ENCODE assay signal across 27 cellular contexts in the genomic region with DNA sequence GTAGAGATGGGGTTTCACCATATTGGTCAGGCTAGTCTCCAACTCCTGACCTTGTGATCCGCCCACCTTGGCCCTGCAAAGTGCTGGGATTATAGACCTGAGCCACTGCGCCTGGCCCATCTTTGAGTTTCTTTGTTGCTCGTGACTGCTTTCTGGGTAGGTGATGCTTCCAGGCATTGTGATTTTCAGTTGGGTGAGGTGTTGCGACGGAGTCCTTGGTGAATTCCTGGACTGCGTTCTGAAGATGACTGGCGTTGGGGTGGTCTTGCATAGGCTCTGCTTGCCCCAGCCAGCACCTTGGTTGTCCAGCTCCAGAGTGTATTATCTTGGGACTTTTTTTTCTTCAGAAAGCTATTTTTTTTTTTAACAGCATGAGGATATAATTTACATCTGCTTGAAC.
"Had no signal": no experiment of that assay in that cellular context is flagged by ENCODE, and none has a peak within 500 bp of the region (broad histone marks: within the 10 kb centered on the region; RNA-seq: fewer than 3 reads in every experiment).

No MANE protein-coding gene starts in this region.

- DNase-seq: activated B cell treated with CpG ODN at 0.5 μM for 24 hours; activated CD4-positive, alpha-beta memory T cell treated with anti-CD3 and anti-CD28 coated beads for 36 hours; activated CD4-positive, alpha-beta T cell treated with anti-CD3 and anti-CD28 coated beads for 4 hours; activated CD4-positive, alpha-beta T cell treated with anti-CD3 and anti-CD28 coated beads, Interleukin-2, amount 10 ng/mL, durations not matched to agents 24 days and 14 days; activated CD4-positive, alpha-beta T cell treated with anti-CD3 and anti-CD28 coated beads, Interleukin-2, amount 50 U/mL, for 1 hour; activated CD4-positive, alpha-beta T cell treated with anti-CD3 and anti-CD28 coated beads, Interleukin-2, amount 50 U/mL, for 4 hours; activated CD4-positive, CD25-positive, alpha-beta regulatory T cell treated with anti-CD3 and anti-CD28 coated beads, Interleukin-2, amount 50 U/mL, for 72 hours; activated CD8-positive, alpha-beta memory T cell treated with anti-CD3 and anti-CD28 coated beads, Interleukin-2, amount 50 U/mL, for 4 hours; activated CD8-positive, alpha-beta T cell treated with anti-CD3 and anti-CD28 coated beads for 36 hours; activated effector memory CD4-positive, alpha-beta T cell treated with Interleukin-2 at 50 U/mL for 16 hours; activated gamma-delta T cell; activated naive CD4-positive, alpha-beta T cell treated with anti-CD3 and anti-CD28 coated beads, Interleukin-2, amount 10 ng/mL, durations not matched to agents 7 days and 5 days; activated naive CD4-positive, alpha-beta T cell treated with Interleukin-2 at 50 U/mL for 16 hours; activated naive CD8-positive, alpha-beta T cell treated with anti-CD3 and anti-CD28 coated beads, Interleukin-2, amount 10 ng/mL, durations not matched to agents 7 days and 5 days; activated naive CD8-positive, alpha-beta T cell treated with anti-CD3 and anti-CD28 coated beads, Interleukin-2, amount 50 U/mL, for 24 hours; activated T-cell treated with anti-CD3 and anti-CD28 coated beads for 4 hours; activated T-cell treated with anti-CD3 and anti-CD28 coated beads, Interleukin-2, amount 50 U/mL, for 1 hour; activated T-cell treated with anti-CD3 and anti-CD28 coated beads, Interleukin-2, amount 50 U/mL, for 4 hours; amygdala; anterior cingulate cortex; central memory CD4-positive, alpha-beta T cell; T-helper 1 cell; T-helper 2 cell; T-helper 9 cell had no signal

- ATAC-seq: activated CD8-positive, alpha-beta T cell treated with anti-CD3 and anti-CD28 coated beads for 36 hours; activated naive CD8-positive, alpha-beta T cell treated with anti-CD3 and anti-CD28 coated beads, Interleukin-2, amount 50 U/mL, for 24 hours; activated T-cell treated with anti-CD3 and anti-CD28 coated beads, Interleukin-2, amount 50 U/mL, for 4 hours had no signal

- H3K4me1 ChIP-seq: ascending aorta had no signal

- H3K27me3 ChIP-seq: ascending aorta had no signal

- H3K4me3 ChIP-seq: ascending aorta had no signal

- FAIRE-seq: TTC549 had no signal

- H3K27ac ChIP-seq: ascending aorta, VCaP had no signal

- H3K36me3 ChIP-seq: ascending aorta had no signal

- H3K9me3 ChIP-seq: ascending aorta had no signal
